8 cellular contexts compared by ENCODE assay signal in the genomic region with DNA sequence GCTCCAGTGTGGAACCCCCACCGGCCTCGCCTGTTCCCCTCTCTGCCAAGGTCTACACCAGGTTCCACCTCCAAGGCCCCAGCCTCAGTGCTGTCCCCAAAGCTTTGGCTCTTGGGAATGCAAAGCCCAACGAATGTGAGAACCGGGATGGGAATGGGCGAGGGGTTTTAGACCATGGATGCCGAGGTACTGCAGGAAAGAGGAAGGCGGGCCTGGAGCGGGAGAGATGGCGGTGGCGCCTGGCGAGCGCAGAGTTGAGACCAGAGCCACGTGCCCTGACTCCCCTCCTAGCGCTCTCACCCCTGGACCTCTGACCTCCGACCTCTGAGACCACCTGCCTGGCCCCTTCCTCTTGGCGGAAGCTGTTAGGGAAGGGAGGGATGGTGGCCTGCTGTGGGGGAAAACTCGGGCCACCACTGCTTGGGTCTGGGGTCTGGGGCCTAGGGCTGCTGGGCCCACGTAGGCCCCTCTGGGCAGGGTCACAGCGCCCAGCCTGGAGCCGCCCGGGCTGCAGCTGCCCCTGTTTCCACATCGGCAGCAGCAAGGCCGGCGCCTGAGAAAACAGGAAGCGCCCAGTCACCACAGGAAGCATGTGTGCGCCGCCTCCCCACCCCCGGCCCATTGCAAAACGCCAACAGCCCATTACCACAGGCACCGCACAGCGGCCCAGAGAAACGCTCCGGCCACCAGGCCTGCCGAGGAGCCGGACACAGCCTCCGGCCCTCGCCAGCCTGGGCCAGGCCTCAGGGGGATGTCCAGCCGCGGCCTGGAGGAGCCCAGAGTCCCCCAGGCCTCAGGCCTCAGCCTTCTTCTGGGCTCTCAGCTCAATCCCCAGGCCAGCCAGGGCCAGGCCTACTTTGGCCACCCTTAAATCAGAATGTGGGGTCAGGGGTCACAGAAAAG. TPM values are rescaled to one million over a fixed set of nuclear protein-coding genes. Genes with fewer than 3 reads are reported as not detected.
A peak's percentile ranks its signal among the peaks of the same experiment; 100 is the strongest.
DNase-seq lines count a peak whose midpoint lies in the region; ATAC-seq and TF ChIP-seq lines count a peak whose summit lies in the region.

No MANE protein-coding gene starts in this region.

- peaks cover 0 to 69% of the 10 kb centered on the region in 2 donors for H3K4me1 ChIP-seq in left lung

- ATAC-seq in GM21390 (IDR thresholded peaks at IDR 0.05; ENCODE audit: unreplicated experiment) (peak; percentile 73), left lung (peak; percentile 59)
- ATAC-seq in activated naive CD4-positive, alpha-beta T cell treated with anti-CD3 and anti-CD28 coated beads, Interleukin-2, amount 50 U/mL, for 72 hours, result peak; percentile 77 to 93
- peak; percentile 77 for ATAC-seq in stimulated activated memory B cell treated with anti-CD40 and anti-IgM and Interleukin-4, amounts not matched to agents 10 μg/mL and 1 μg/mL and 100 μg/mL, for 72 hours

- no peaks in the 10 kb centered on the region for H3K36me3 Mint-ChIP-seq in activated naive CD4-positive, alpha-beta T cell treated with anti-CD3 and anti-CD28 coated beads, Interleukin-2, amount 50 U/mL, for 72 hours
- no peaks in the 10 kb centered on the region for H3K36me3 Mint-ChIP-seq in stimulated activated memory B cell treated with anti-CD40 and anti-IgM and Interleukin-4, amounts not matched to agents 10 μg/mL and 1 μg/mL and 100 μg/mL, for 72 hours
- H3K36me3 Mint-ChIP-seq in type B pancreatic cell, result no peaks in the 10 kb centered on the region

- intact Hi-C loops in left lung (cut with DNase I), result no loop called here

- no peaks in the 10 kb centered on the region for H3K9me3 ChIP-seq in left lung

- H3K4me3 Mint-ChIP-seq in stimulated activated memory B cell treated with anti-CD40 and anti-IgM and Interleukin-4, amounts not matched to agents 10 μg/mL and 1 μg/mL and 100 μg/mL, for 72 hours, result peak overlapping the region; percentile 53
- H3K4me3 Mint-ChIP-seq in type B pancreatic cell, result no peak overlapping the region

- no peaks in the 10 kb centered on the region for H3K27me3 ChIP-seq in left lung

- no peaks in the 10 kb centered on the region for H3K27me3 Mint-ChIP-seq in stimulated activated memory B cell treated with anti-CD40 and anti-IgM and Interleukin-4, amounts not matched to agents 10 μg/mL and 1 μg/mL and 100 μg/mL, for 72 hours
- no peaks in the 10 kb centered on the region for H3K27me3 Mint-ChIP-seq in type B pancreatic cell

- H3K4me3 ChIP-seq in left lung, result peak overlapping the region in 1 of 2 donors; percentile 40

- TF ChIP-seq CTCF in left lung (IDR thresholded peaks at IDR 0.05) (peak in 1 of 2 donors; percentile 8), type B pancreatic cell (conservative IDR thresholded peaks at IDR 0.05) (no peak)

- H3K27ac Mint-ChIP-seq in activated naive CD4-positive, alpha-beta T cell treated with anti-CD3 and anti-CD28 coated beads, Interleukin-2, amount 50 U/mL, for 72 hours, result peak overlapping the region; percentile 88 to 93
- H3K27ac Mint-ChIP-seq in stimulated activated memory B cell treated with anti-CD40 and anti-IgM and Interleukin-4, amounts not matched to agents 10 μg/mL and 1 μg/mL and 100 μg/mL, for 72 hours, result peak overlapping the region; percentile 98
- H3K27ac Mint-ChIP-seq in type B pancreatic cell, result no peak overlapping the region

- no peaks in the 10 kb centered on the region for H3K9me3 Mint-ChIP-seq in activated naive CD4-positive, alpha-beta T cell treated with anti-CD3 and anti-CD28 coated beads, Interleukin-2, amount 50 U/mL, for 72 hours
- H3K9me3 Mint-ChIP-seq in stimulated activated memory B cell treated with anti-CD40 and anti-IgM and Interleukin-4, amounts not matched to agents 10 μg/mL and 1 μg/mL and 100 μg/mL, for 72 hours, result no peaks in the 10 kb centered on the region
- H3K9me3 Mint-ChIP-seq in type B pancreatic cell, result no peaks in the 10 kb centered on the region

- H3K27ac ChIP-seq in left lung, result peak overlapping the region; percentile 92 to 97

- H3K36me3 ChIP-seq in left lung, result no peaks in the 10 kb centered on the region

- peaks cover 79% of the 10 kb centered on the region for H3K4me1 Mint-ChIP-seq in stimulated activated memory B cell treated with anti-CD40 and anti-IgM and Interleukin-4, amounts not matched to agents 10 μg/mL and 1 μg/mL and 100 μg/mL, for 72 hours
- no peaks in the 10 kb centered on the region for H3K4me1 Mint-ChIP-seq in type B pancreatic cell (ENCODE audit: unreplicated experiment)

- DNase-seq in OCI-M1 (lab: John Stamatoyannopoulos, UW) (peak; percentile 92), left lung (peak; percentile 84 to 93), DMS114 treated with DMSO at 0.1 percent for 48 hours (lab: John Stamatoyannopoulos, UW; ENCODE audit: unreplicated experiment) (no peak), NCI-H774 (lab: John Stamatoyannopoulos, UW) (no peak), type B pancreatic cell (ENCODE audit: extremely low spot score, unreplicated experiment) (no peak)
- DNase-seq in activated naive CD4-positive, alpha-beta T cell treated with anti-CD3 and anti-CD28 coated beads, Interleukin-2, amount 50 U/mL, for 72 hours (ENCODE audit: low spot score in 2 of 2), result peak; percentile 47 to 76

RNA-seq across cellular contexts. Expression of gene SLC39A13, which starts 13.8 kb away (rescaled TPM):
- 10 to 100 TPM; 11.9 to 15.2 TPM for total RNA-seq in activated naive CD4-positive, alpha-beta T cell treated with anti-CD3 and anti-CD28 coated beads, Interleukin-2, amount 50 U/mL, for 72 hours
- 10 to 100 TPM; 60.1 to 66.1 TPM for total RNA-seq in left lung
- total RNA-seq in type B pancreatic cell (ENCODE audit: low replicate concordance), result 28.7 and 44.8 TPM in 2 replicates

RNA-seq across cellular contexts. Expression of gene SPI1, which starts 16.2 kb away (rescaled TPM):
- under 1 TPM in 1 of 2 donors, not detected in 1; 0.20 TPM for total RNA-seq in activated naive CD4-positive, alpha-beta T cell treated with anti-CD3 and anti-CD28 coated beads, Interleukin-2, amount 50 U/mL, for 72 hours
- total RNA-seq in left lung (100 to 1,000 TPM in 1 of 2 donors, 10 to 100 TPM in 1; 75.6 to 194 TPM), type B pancreatic cell (ENCODE audit: low replicate concordance) (not detected in 2 replicates)

RNA-seq across cellular contexts. Expression of gene PSMC3, which starts 31.7 kb away (rescaled TPM):
- 100 to 1,000 TPM; 126 to 134 TPM for total RNA-seq in activated naive CD4-positive, alpha-beta T cell treated with anti-CD3 and anti-CD28 coated beads, Interleukin-2, amount 50 U/mL, for 72 hours
- total RNA-seq in left lung (100 to 1,000 TPM in 1 of 2 donors, 10 to 100 TPM in 1; 86.7 to 133 TPM), type B pancreatic cell (ENCODE audit: low replicate concordance) (104 and 141 TPM in 2 replicates)

RNA-seq across cellular contexts. Expression of gene MYBPC3, which starts 42.1 kb away (rescaled TPM):
- not detected for total RNA-seq in activated naive CD4-positive, alpha-beta T cell treated with anti-CD3 and anti-CD28 coated beads, Interleukin-2, amount 50 U/mL, for 72 hours
- total RNA-seq in left lung (1 to 10 TPM in 1 of 2 donors, under 1 TPM in 1; 0.52 to 2.0 TPM), type B pancreatic cell (ENCODE audit: low replicate concordance) (0.40 and 1.8 TPM in 2 replicates)

RNA-seq across cellular contexts. Expression of gene RAPSN, which starts 54.4 kb away (rescaled TPM):
- under 1 TPM in 1 of 2 donors, not detected in 1; 0.62 TPM for total RNA-seq in activated naive CD4-positive, alpha-beta T cell treated with anti-CD3 and anti-CD28 coated beads, Interleukin-2, amount 50 U/mL, for 72 hours
- total RNA-seq in left lung (1 to 10 TPM in 1 of 2 donors, under 1 TPM in 1; 0.79 to 1.0 TPM), type B pancreatic cell (ENCODE audit: low replicate concordance) (0.19 and 0.39 TPM in 2 replicates)

Comparison
In these comparisons a context has a peak if more than half of its experiments do, and no peak if none do; other contexts are left out.
1. DNase-seq: peak in OCI-M1 (single experiment), activated naive CD4-positive, alpha-beta T cell treated with anti-CD3 and anti-CD28 coated beads, Interleukin-2, amount 50 U/mL, for 72 hours (2 of 2) and left lung (2 of 2); none in DMS114 treated with DMSO at 0.1 percent for 48 hours (single experiment), NCI-H774 (single experiment) and type B pancreatic cell (single experiment).
2. RNA of gene SPI1, which starts 16.2 kb away (total RNA-seq): 75.6 to 194 TPM in left lung; 0.20 TPM in activated naive CD4-positive, alpha-beta T cell treated with anti-CD3 and anti-CD28 coated beads, Interleukin-2, amount 50 U/mL, for 72 hours and not detected in type B pancreatic cell; every median in the first group is over 10 times any median in the second.
3. Peak in every context shown above with its lines, with median percentiles within 50 percentile points of each other: ATAC-seq.